14 cellular contexts compared by ENCODE assay signal in genomic region chr9:16134351-16134750, GRCh38.
"Had no signal": no experiment of that assay in that cellular context is flagged by ENCODE, and none has a peak within 500 bp of the region (broad histone marks: within the 10 kb centered on the region; RNA-seq: fewer than 3 reads in every experiment).

No MANE protein-coding gene starts in this region.

- H3K27me3 ChIP-seq: ascending aorta, hepatocyte, sigmoid colon had no signal

- H3K27ac Mint-ChIP-seq: activated CD4-positive, alpha-beta T cell treated with anti-CD3 and anti-CD28 coated beads, Interleukin-2, amount 10 ng/mL, durations not matched to agents 7 days and 5 days; activated naive CD4-positive, alpha-beta T cell treated with anti-CD3 and anti-CD28 coated beads, Interleukin-2, amount 10 ng/mL, durations not matched to agents 7 days and 5 days; stimulated activated memory B cell treated with anti-CD40 and anti-IgM and Interleukin-4, amounts not matched to agents 10 μg/mL and 1 μg/mL and 100 μg/mL, for 72 hours had no signal

- H3K79me2 ChIP-seq: hepatocyte had no signal

- H3K9me3 Mint-ChIP-seq: activated CD4-positive, alpha-beta T cell treated with anti-CD3 and anti-CD28 coated beads, Interleukin-2, amount 10 ng/mL, durations not matched to agents 7 days and 5 days; activated naive CD4-positive, alpha-beta T cell treated with anti-CD3 and anti-CD28 coated beads, Interleukin-2, amount 10 ng/mL, durations not matched to agents 7 days and 5 days had no signal

- H2AFZ ChIP-seq: hepatocyte had no signal

- H3K36me3 ChIP-seq: ascending aorta, esophagus squamous epithelium, sigmoid colon, spleen had no signal

- ATAC-seq: stimulated activated memory B cell treated with anti-CD40 and anti-IgM and Interleukin-4, amounts not matched to agents 10 μg/mL and 1 μg/mL and 100 μg/mL, for 72 hours had no signal

- H3K4me2 ChIP-seq: hepatocyte had no signal

- H3K36me3 Mint-ChIP-seq: activated naive CD4-positive, alpha-beta T cell treated with anti-CD3 and anti-CD28 coated beads, Interleukin-2, amount 10 ng/mL, durations not matched to agents 7 days and 5 days; stimulated activated memory B cell treated with anti-CD40 and anti-IgM and Interleukin-4, amounts not matched to agents 10 μg/mL and 1 μg/mL and 100 μg/mL, for 72 hours had no signal

- H3K27me3 Mint-ChIP-seq: activated CD4-positive, alpha-beta T cell treated with anti-CD3 and anti-CD28 coated beads, Interleukin-2, amount 10 ng/mL, durations not matched to agents 7 days and 5 days; activated naive CD4-positive, alpha-beta T cell treated with anti-CD3 and anti-CD28 coated beads, Interleukin-2, amount 10 ng/mL, durations not matched to agents 7 days and 5 days had no signal

- H3K4me3 Mint-ChIP-seq: activated CD4-positive, alpha-beta T cell treated with anti-CD3 and anti-CD28 coated beads, Interleukin-2, amount 10 ng/mL, durations not matched to agents 7 days and 5 days; activated naive CD4-positive, alpha-beta T cell treated with anti-CD3 and anti-CD28 coated beads, Interleukin-2, amount 10 ng/mL, durations not matched to agents 7 days and 5 days; nephron; stimulated activated memory B cell treated with anti-CD40 and anti-IgM and Interleukin-4, amounts not matched to agents 10 μg/mL and 1 μg/mL and 100 μg/mL, for 72 hours had no signal

- H3K27ac ChIP-seq: ascending aorta, esophagus squamous epithelium, hepatocyte, sigmoid colon, spleen had no signal

- H3K4me1 ChIP-seq: sigmoid colon, spleen had no signal

- H3K4me3 ChIP-seq: ascending aorta, esophagus squamous epithelium, hepatocyte, lung, sigmoid colon, spleen had no signal

- H3K4me1 Mint-ChIP-seq: activated naive CD4-positive, alpha-beta T cell treated with anti-CD3 and anti-CD28 coated beads, Interleukin-2, amount 10 ng/mL, durations not matched to agents 7 days and 5 days; stimulated activated memory B cell treated with anti-CD40 and anti-IgM and Interleukin-4, amounts not matched to agents 10 μg/mL and 1 μg/mL and 100 μg/mL, for 72 hours had no signal

- H3K9me3 ChIP-seq: ascending aorta, esophagus squamous epithelium, sigmoid colon had no signal

- DNase-seq: activated effector memory CD4-positive, alpha-beta T cell treated with Interleukin-2 at 50 U/mL for 16 hours; effector CD4-positive, alpha-beta T cell; esophagus squamous epithelium; sigmoid colon; spleen; stimulated activated CD4-positive, alpha-beta T cell treated with anti-CD3 and anti-CD28 coated beads, Interleukin-4, amount 100 ng/mL, for 4 hours; T1000 had no signal
